Comparison of ENCODE assay signal across 12 cellular contexts in genomic region chr2:197210450-197210849, GRCh38.
DNase-seq lines count a peak whose midpoint lies in the region; ATAC-seq, FAIRE-seq and TF ChIP-seq lines count a peak whose summit lies in the region.
"Had no signal": no experiment of that assay in that cellular context is flagged by ENCODE, and none has a peak within 500 bp of the region (broad histone marks: within the 10 kb centered on the region; RNA-seq: fewer than 3 reads in every experiment).

No MANE protein-coding gene starts in this region.

- H3K36me3 Mint-ChIP-seq in CD4-positive, CD25-positive, alpha-beta regulatory T cell = peaks cover 21% of the 10 kb centered on the region
- no peaks in the 10 kb centered on the region for H3K36me3 Mint-ChIP-seq in natural killer cell

- TF ChIP-seq EP300 in K562 (IDR thresholded peaks at IDR 0.05; ENCODE audit: low read length) = peak; percentile 45

- no peak for ATAC-seq in CD4-positive, CD25-positive, alpha-beta regulatory T cell (ENCODE audit: low read depth in 2 of 2)
- peak; percentile 55; the same call in 2 of the 3 replicates for ATAC-seq in K562
- ATAC-seq in natural killer cell = no peak
- ATAC-seq in HG02571 (IDR thresholded peaks at IDR 0.05; ENCODE audit: unreplicated experiment) = no peak

- no peaks in the 10 kb centered on the region for H3K36me3 ChIP-seq in CD4-positive, CD25-positive, alpha-beta regulatory T cell (ENCODE audit: control insufficient read depth, insufficient read depth, low read length)
- H3K36me3 ChIP-seq in K562 (ENCODE audit: control insufficient read depth, insufficient read depth, low read length) = no peaks in the 10 kb centered on the region
- H3K36me3 ChIP-seq: ascending aorta had no signal

- in situ Hi-C loops in KBM-7 (cut with MboI; ENCODE audit: low pct_unique_long_range_greater_than_20kb, low sequenced_read_pairs) = no loop called here
- in situ Hi-C loops in K562 (cut with MboI) = no loop called here

- peak overlapping the region; percentile 75 for H3K4me3 ChIP-seq in CD4-positive, CD25-positive, alpha-beta regulatory T cell (ENCODE audit: low read depth, low read length)
- H3K4me3 ChIP-seq in K562 = no peak overlapping the region
- H3K4me3 ChIP-seq: ascending aorta had no signal

- no TSS peak for BruUV-seq in K562 (replicated peaks; lab: Mats Ljungman, UMichigan)

- no peak overlapping the region for H2AFZ ChIP-seq in K562 (ENCODE audit: low read depth, low read length)

- H3K27ac Mint-ChIP-seq in CD4-positive, CD25-positive, alpha-beta regulatory T cell = peak overlapping the region; percentile 92 to 99 (median 98)
- peak overlapping the region; percentile 91 to 96 for H3K27ac Mint-ChIP-seq in natural killer cell

- no peak for FAIRE-seq in K562 (lab: Jason Lieb, UNC)
- FAIRE-seq: HTR-8/SVneo had no signal

- no peaks in the 10 kb centered on the region for H3K9me3 Mint-ChIP-seq in CD4-positive, CD25-positive, alpha-beta regulatory T cell
- H3K9me3 Mint-ChIP-seq in natural killer cell = no peaks in the 10 kb centered on the region

- H3K9me1 ChIP-seq in K562 (ENCODE audit: control insufficient read depth, insufficient read depth, low read length) = no peaks in the 10 kb centered on the region

- no peak for DNase-seq in CD4-positive, CD25-positive, alpha-beta regulatory T cell
- DNase-seq in KBM-7 = peak; percentile 13
- peak; percentile 8 to 50 (median 20) for DNase-seq in K562 (ENCODE audit: extremely low read depth in 1 of 4, low spot score in 3 of 4)
- no peak for DNase-seq in natural killer cell
- DNase-seq in NCI-H1417 treated with DMSO at 0.1 percent for 48 hours (lab: John Stamatoyannopoulos, UW) = no peak
- DNase-seq in GOT3 (lab: John Stamatoyannopoulos, UW) = no peak
- DNase-seq in C1 segment of cervical spinal cord (lab: John Stamatoyannopoulos, UW) = no peak
- DNase-seq: COR-L47, NCI-H187 treated with DMSO at 0.1 percent for 48 hours had no signal

- H3K4me3 Mint-ChIP-seq in CD4-positive, CD25-positive, alpha-beta regulatory T cell = peak overlapping the region; percentile 72 to 82 (median 78)
- peak overlapping the region; percentile 53 for H3K4me3 Mint-ChIP-seq in natural killer cell

- H3K4me2 ChIP-seq in K562 (ENCODE audit: insufficient read depth, low read length) = peak overlapping the region; percentile 46; the same call in 1 of the 2 replicates

- H3K27me3 ChIP-seq in CD4-positive, CD25-positive, alpha-beta regulatory T cell (ENCODE audit: control insufficient read depth, insufficient read depth, low read length) = no peaks in the 10 kb centered on the region
- peaks cover 0 to 7% of the 10 kb centered on the region in 2 experiments; a peak in 2 of 5 replicates for H3K27me3 ChIP-seq in K562 (ENCODE audit: control insufficient read depth in 2 of 2, insufficient read depth in 2 of 2, low read length in 2 of 2)
- H3K27me3 ChIP-seq: ascending aorta had no signal

- no peak for TF ChIP-seq POLR2A in K562 (conservative IDR thresholded peaks at IDR 0.05)

- TF ChIP-seq RAD21 in K562 (CRISPR knock-in tag; conservative IDR thresholded peaks at IDR 0.05 in 1 of 2, IDR thresholded peaks at IDR 0.05 in 1 of 2) = no peak

- H3K4me1 ChIP-seq in CD4-positive, CD25-positive, alpha-beta regulatory T cell (ENCODE audit: control insufficient read depth, insufficient read depth, low read length, poor library complexity, severe bottlenecking) = peaks cover 98% of the 10 kb centered on the region
- peaks cover 0 to 14% of the 10 kb centered on the region in 2 experiments; a peak in 3 of 5 replicates for H3K4me1 ChIP-seq in K562 (replicated peaks in 1 of 2; ENCODE audit: control insufficient read depth in 2 of 2, insufficient read depth in 2 of 2, low read length in 2 of 2)

- TF ChIP-seq CTCF in K562 (IDR thresholded peaks at IDR 0.05 in 2 of 3, conservative IDR thresholded peaks at IDR 0.05 in 1 of 3; ENCODE audit: insufficient read depth in 2 of 3, low read depth in 1 of 3, low read length in 3 of 3) (no peak), natural killer cell (IDR thresholded peaks at IDR 0.05) (no peak)

- no peaks in the 10 kb centered on the region for H3K79me2 ChIP-seq in K562 (ENCODE audit: control insufficient read depth, insufficient read depth, low read length)

- POLR2A ChIA-PET in K562 (lab: Yijun Ruan, JAX) = no interaction called here

- no peaks in the 10 kb centered on the region for H3K9me3 ChIP-seq in CD4-positive, CD25-positive, alpha-beta regulatory T cell (ENCODE audit: control insufficient read depth in 2 of 2, low read length in 2 of 2)
- no peaks in the 10 kb centered on the region for H3K9me3 ChIP-seq in K562 (replicated peaks; ENCODE audit: control insufficient read depth, insufficient read depth, low read depth, low read length)
- H3K9me3 ChIP-seq: ascending aorta had no signal

- H3K9ac ChIP-seq in K562 (ENCODE audit: insufficient read depth in 1 of 2, low read depth in 2 of 2, low read length in 2 of 2) = no peak overlapping the region

- CTCF ChIA-PET in K562 (lab: Yijun Ruan, JAX; ENCODE audit: low intra/inter-chr PET ratio) = no interaction called here

- no peaks in the 10 kb centered on the region; the same call in 1 of the 2 replicates for H4K20me1 ChIP-seq in K562 (replicated peaks; ENCODE audit: control insufficient read depth, insufficient read depth, low read length)

- 0% methylated on average over 3 of the region's 3 CpGs for WGBS in K562 (ENCODE audit: insufficient coverage, low coverage, missing lambda C conversion rate)

- no peaks in the 10 kb centered on the region for H3K27me3 Mint-ChIP-seq in CD4-positive, CD25-positive, alpha-beta regulatory T cell
- H3K27me3 Mint-ChIP-seq in natural killer cell (ENCODE audit: low read depth in 2 of 2) = no peaks in the 10 kb centered on the region

- peaks cover 56 to 99% (median 90%) of the 10 kb centered on the region in 4 donors for H3K4me1 Mint-ChIP-seq in CD4-positive, CD25-positive, alpha-beta regulatory T cell
- H3K4me1 Mint-ChIP-seq in natural killer cell = peaks cover 89 to 95% of the 10 kb centered on the region in 2 donors

- intact Hi-C loops in K562 (cut with micrococcal nuclease) (no loop called here), natural killer cell (cut with micrococcal nuclease) (no loop called here)

- peak overlapping the region; percentile 88 for H3K27ac ChIP-seq in CD4-positive, CD25-positive, alpha-beta regulatory T cell (ENCODE audit: insufficient read depth, low read length, poor library complexity, severe bottlenecking)
- no peak overlapping the region; the same call in 2 of the 3 replicates for H3K27ac ChIP-seq in K562 (ENCODE audit: extremely low read depth, low read depth, low read length)
- H3K27ac ChIP-seq: ascending aorta had no signal

TF ChIP-seq in K562, 482 proteins besides CTCF, POLR2A, EP300 and RAD21 (continues in another document):
- TF ChIP-seq NFIC (IDR thresholded peaks at IDR 0.05) (0 out of 2 replicates have a peak, but pooled peaks have one; percentile 24), TEAD4 (IDR thresholded peaks at IDR 0.05; ENCODE audit: low read length) (peak; percentile 63), TEAD4 (CRISPR knock-in tag; IDR thresholded peaks at IDR 0.05; ENCODE audit: borderline replicate concordance) (no peak), GATA2 (CRISPR knock-in tag; IDR thresholded peaks at IDR 0.05) (peak; percentile 83), ETV5 (CRISPR knock-in tag; IDR thresholded peaks at IDR 0.05; ENCODE audit: low read depth) (peak; percentile 63; the same call in 1 of the 2 replicates), MTA2 (IDR thresholded peaks at IDR 0.05; ENCODE audit: low read depth) (peak; percentile 65; the same call in 1 of the 2 replicates), BDP1 (IDR thresholded peaks at IDR 0.05; ENCODE audit: insufficient read depth, insufficient read length) (no peak), CBFA2T3 (IDR thresholded peaks at IDR 0.05) (peak; percentile 87), POLR2AphosphoS5 (IDR thresholded peaks at IDR 0.05; ENCODE audit: control insufficient read depth, insufficient read depth, low read depth, low read length) (0 out of 2 replicates have a peak, but pooled peaks have one; percentile 28), TAL1 (IDR thresholded peaks at IDR 0.05) (peak; percentile 76), ZNF124 (CRISPR knock-in tag; IDR thresholded peaks at IDR 0.05) (no peak), NCOR1 (IDR thresholded peaks at IDR 0.05) (peak; percentile 61), HLTF (IDR thresholded peaks at IDR 0.05) (no peak), TCF3 (CRISPR knock-in tag; IDR thresholded peaks at IDR 0.05) (peak; percentile 91), ARID1B (IDR thresholded peaks at IDR 0.05) (peak; percentile 77), TRIM24 (IDR thresholded peaks at IDR 0.05) (peak; percentile 24 to 45; a peak in 1 of 4 replicates), ZFP36 (IDR thresholded peaks at IDR 0.05; ENCODE audit: low read depth, low read length, partially characterized antibody) (no peak), ZKSCAN8 (CRISPR knock-in tag; IDR thresholded peaks at IDR 0.05) (peak; percentile 75; the same call in 1 of the 2 replicates), CBFA2T2 (conservative IDR thresholded peaks at IDR 0.05) (peak; percentile 78), MAFG (tag; conservative IDR thresholded peaks at IDR 0.05) (0 out of 2 replicates have a peak, but pooled peaks have one; percentile 15), SMARCA4 (IDR thresholded peaks at IDR 0.05) (peak; percentile 32; the same call in 1 of the 2 replicates)

Comparison
In these comparisons a context has a peak if more than half of its experiments do, and no peak if none do; other contexts are left out.
1. DNase-seq: peak in KBM-7 (single experiment) and K562 (4 of 4); none in CD4-positive, CD25-positive, alpha-beta regulatory T cell (0 of 3), natural killer cell (single experiment), NCI-H1417 treated with DMSO at 0.1 percent for 48 hours (single experiment), GOT3 (single experiment) and C1 segment of cervical spinal cord (0 of 14).